Comparison of ENCODE assay signal across 9 cellular contexts in genomic region chr10:132570771-132571564, GRCh38. TPM values are rescaled to one million over a fixed set of nuclear protein-coding genes. Genes with fewer than 3 reads are reported as not detected.
DNase-seq lines count a peak whose midpoint lies in the region; ATAC-seq and TF ChIP-seq lines count a peak whose summit lies in the region.
"Had no signal": no experiment of that assay in that cellular context is flagged by ENCODE, and none has a peak within 500 bp of the region (broad histone marks: within the 10 kb centered on the region; RNA-seq: fewer than 3 reads in every experiment).

No MANE protein-coding gene starts in this region.

- intact Hi-C loops in left colon (cut with DNase I, micrococcal nuclease): no loop called here
- intact Hi-C loops in activated naive CD4-positive, alpha-beta T cell treated with anti-CD3 and anti-CD28 coated beads for 36 hours (cut with micrococcal nuclease): loop anchor here (10.0 kb wide), 1 partner anchor 394 kb away; no protein-coding TSS in a partner anchor
- intact Hi-C loops in uterus (cut with DNase I; ENCODE audit: low total_unique reads): loop anchor here (10.0 kb wide), 1 partner anchor 64 kb away; no protein-coding TSS in a partner anchor

- H3K9me3 Mint-ChIP-seq in activated naive CD4-positive, alpha-beta T cell treated with anti-CD3 and anti-CD28 coated beads for 36 hours: no peaks in the 10 kb centered on the region
- H3K9me3 Mint-ChIP-seq: stimulated activated naive CD8-positive, alpha-beta T cell treated with anti-CD3 and anti-CD28 coated beads, Interleukin-15, Interleukin-2, amounts not matched to agents 100 ng/mL and 50 ng/mL, for 24 hours had no signal

- no peaks in the 10 kb centered on the region for H3K36me3 ChIP-seq in uterus

- peaks cover 2% of the 10 kb centered on the region for H3K4me1 Mint-ChIP-seq in activated naive CD4-positive, alpha-beta T cell treated with anti-CD3 and anti-CD28 coated beads for 36 hours (ENCODE audit: low read depth)

- ATAC-seq in GM18909 (IDR thresholded peaks at IDR 0.05; ENCODE audit: poor library complexity, unreplicated experiment) (peak; percentile 55), HG03039 (IDR thresholded peaks at IDR 0.05; ENCODE audit: unreplicated experiment) (peak; percentile 34), left colon (peak; percentile 66)

- H3K9me3 ChIP-seq in uterus: no peaks in the 10 kb centered on the region

- H3K4me3 ChIP-seq in uterus: no peak overlapping the region

- H3K4me3 Mint-ChIP-seq in activated naive CD4-positive, alpha-beta T cell treated with anti-CD3 and anti-CD28 coated beads for 36 hours: no peak overlapping the region
- H3K4me3 Mint-ChIP-seq: stimulated activated naive CD8-positive, alpha-beta T cell treated with anti-CD3 and anti-CD28 coated beads, Interleukin-15, Interleukin-2, amounts not matched to agents 100 ng/mL and 50 ng/mL, for 24 hours had no signal

- DNase-seq in NOMO-1 treated with DMSO at 0.1 percent for 48 hours (lab: John Stamatoyannopoulos, UW; ENCODE audit: unreplicated experiment): peak; percentile 89
- DNase-seq in left colon: peak; percentile 66 to 70
- no peak for DNase-seq in activated naive CD4-positive, alpha-beta T cell treated with anti-CD3 and anti-CD28 coated beads for 36 hours
- DNase-seq in uterus: no peak
- no peak for DNase-seq in activated gamma-delta T cell treated with Interleukin-2 at 50 U/mL for 16 hours

- TF ChIP-seq CTCF in 22Rv1 (IDR thresholded peaks at IDR 0.05): no peak
- no peak for TF ChIP-seq CTCF in uterus (IDR thresholded peaks at IDR 0.05)

- H3K4me1 ChIP-seq in uterus: peaks cover 0 to 23% of the 10 kb centered on the region in 2 donors

- H3K36me3 Mint-ChIP-seq in activated naive CD4-positive, alpha-beta T cell treated with anti-CD3 and anti-CD28 coated beads for 36 hours (ENCODE audit: low read depth): no peaks in the 10 kb centered on the region

- TF ChIP-seq POLR2A in uterus (IDR thresholded peaks at IDR 0.05): no peak

- no peaks in the 10 kb centered on the region for H3K27me3 Mint-ChIP-seq in activated naive CD4-positive, alpha-beta T cell treated with anti-CD3 and anti-CD28 coated beads for 36 hours (ENCODE audit: low read depth)
- H3K27me3 Mint-ChIP-seq: stimulated activated naive CD8-positive, alpha-beta T cell treated with anti-CD3 and anti-CD28 coated beads, Interleukin-15, Interleukin-2, amounts not matched to agents 100 ng/mL and 50 ng/mL, for 24 hours had no signal

- CTCF ChIA-PET in activated naive CD4-positive, alpha-beta T cell treated with anti-CD3 and anti-CD28 coated beads for 36 hours (lab: Charles Lee): interaction anchor here (1.4 to 2.7 kb wide), 2 partner anchors 20 to 29 kb away, joined by 8 to 16 read pairs; no protein-coding TSS in a partner anchor

- no peaks in the 10 kb centered on the region for H3K27me3 ChIP-seq in uterus

- H3K27ac ChIP-seq in 22Rv1 (peak overlapping the region; percentile 75), uterus (no peak overlapping the region)

- no peak overlapping the region for H3K27ac Mint-ChIP-seq in activated naive CD4-positive, alpha-beta T cell treated with anti-CD3 and anti-CD28 coated beads for 36 hours
- H3K27ac Mint-ChIP-seq: stimulated activated naive CD8-positive, alpha-beta T cell treated with anti-CD3 and anti-CD28 coated beads, Interleukin-15, Interleukin-2, amounts not matched to agents 100 ng/mL and 50 ng/mL, for 24 hours had no signal

RNA-seq across cellular contexts. Expression of gene INPP5A, which starts 33.4 kb away (rescaled TPM):
- total RNA-seq in left colon: 10 to 100 TPM; 35.6 to 42.2 TPM
- 10 to 100 TPM; 17.3 to 19.5 TPM for total RNA-seq in activated naive CD4-positive, alpha-beta T cell treated with anti-CD3 and anti-CD28 coated beads for 36 hours
- total RNA-seq in uterus: 100 to 1,000 TPM in 1 of 4 donors, 10 to 100 TPM in 3; 22.5 to 160 (median 93.2) TPM

Comparison
In these comparisons a context has a peak if more than half of its experiments do, and no peak if none do; other contexts are left out.
1. DNase-seq: peak in NOMO-1 treated with DMSO at 0.1 percent for 48 hours (single experiment) and left colon (2 of 2); none in activated naive CD4-positive, alpha-beta T cell treated with anti-CD3 and anti-CD28 coated beads for 36 hours (single experiment), uterus (0 of 2) and activated gamma-delta T cell treated with Interleukin-2 at 50 U/mL for 16 hours (single experiment).
2. intact Hi-C loops: an anchor here in activated naive CD4-positive, alpha-beta T cell treated with anti-CD3 and anti-CD28 coated beads for 36 hours (10.0 kb wide) and uterus (10.0 kb wide); none called in left colon.
3. Peak in every context shown above with its lines, with median percentiles within 50 percentile points of each other: ATAC-seq.